In genomic region chr22:38900677-38901076, GRCh38 we compare ENCODE assay signal across 27 cellular contexts. TPM values are rescaled to one million over a fixed set of nuclear protein-coding genes. Genes with fewer than 3 reads are reported as not detected.
DNase-seq lines count a peak whose midpoint lies in the region; ATAC-seq, FAIRE-seq and TF ChIP-seq lines count a peak whose summit lies in the region.
"Had no signal": no experiment of that assay in that cellular context is flagged by ENCODE, and none has a peak within 500 bp of the region (broad histone marks: within the 10 kb centered on the region; RNA-seq: fewer than 3 reads in every experiment).

No MANE protein-coding gene starts in this region.

- intact Hi-C loops in adrenal gland (cut with DNase I), result no loop called here
- intact Hi-C loops in dorsolateral prefrontal cortex (cut with DNase I), result no loop called here

- no peaks in the 10 kb centered on the region for H3K9me3 Mint-ChIP-seq in effector memory CD8-positive, alpha-beta T cell

- H3K27me3 Mint-ChIP-seq in effector memory CD8-positive, alpha-beta T cell, result peaks cover 6 to 19% of the 10 kb centered on the region in 2 donors

- H3K9me3 ChIP-seq in OCI-LY3 (ENCODE audit: insufficient read depth, low read length) (peaks cover 13% of the 10 kb centered on the region; the same call in 1 of the 2 replicates), adrenal gland (replicated peaks in 1 of 3) (no peaks in the 10 kb centered on the region)
- H3K9me3 ChIP-seq: body of pancreas, lower lobe of right lung, upper lobe of left lung had no signal

- no peak overlapping the region for H2AFZ ChIP-seq in OCI-LY3 (ENCODE audit: low read depth, low read length)

- no peak for TF ChIP-seq POLR2A in adrenal gland (IDR thresholded peaks at IDR 0.05)

- H3K79me2 ChIP-seq in OCI-LY3 (ENCODE audit: low read length), result no peaks in the 10 kb centered on the region

- FAIRE-seq in GM18507 (lab: Jason Lieb, UNC), result peak; percentile 55
- FAIRE-seq: A549 had no signal

- peak; percentile 18 to 21 for DNase-seq in AML-193 (lab: John Stamatoyannopoulos, UW)
- no peak for DNase-seq in GM18507 (ENCODE audit: extremely low spot score, insufficient read length, low read depth)
- DNase-seq in effector memory CD8-positive, alpha-beta T cell, result no peak
- DNase-seq in adrenal gland, result no peak
- no peak for DNase-seq in dorsolateral prefrontal cortex
- DNase-seq: activated CD4-positive, alpha-beta memory T cell treated with anti-CD3 and anti-CD28 coated beads for 36 hours; activated CD4-positive, CD25-positive, alpha-beta regulatory T cell; activated gamma-delta T cell; activated T-cell treated with anti-CD3 and anti-CD28 coated beads for 4 hours; body of pancreas; EL; lower lobe of right lung; NCI-H1436 treated with DMSO at 0.1 percent for 48 hours; NCI-H524; T1000; upper lobe of left lung had no signal

- 57 to 73% (median 65%) methylated on average over 5 of the region's 5 CpGs for WGBS in adrenal gland, 4 donors

- TF ChIP-seq CTCF in OCI-LY3 (IDR thresholded peaks at IDR 0.05; ENCODE audit: low read depth, low read length) (no peak), adrenal gland (IDR thresholded peaks at IDR 0.05) (no peak), dorsolateral prefrontal cortex (IDR thresholded peaks at IDR 0.05 in 54 of 56, conservative IDR thresholded peaks at IDR 0.05 in 2 of 56; ENCODE audit: low read depth in 1 of 56, partially characterized antibody in 56 of 56) (no peak)

- H3K4me3 Mint-ChIP-seq in effector memory CD8-positive, alpha-beta T cell, result peak overlapping the region in 1 of 2 donors; percentile 44
- H3K4me3 Mint-ChIP-seq: activated CD4-positive, alpha-beta memory T cell treated with anti-CD3 and anti-CD28 coated beads for 36 hours had no signal

- H3K4me1 Mint-ChIP-seq in effector memory CD8-positive, alpha-beta T cell (ENCODE audit: low read depth in 2 of 2), result peaks cover 6 to 7% of the 10 kb centered on the region in 2 donors

- no peak overlapping the region for H3K9ac ChIP-seq in OCI-LY3 (ENCODE audit: low read length)

- H3K27me3 ChIP-seq in OCI-LY3 (ENCODE audit: low read depth, low read length) (0 out of 2 replicates have a peak, but pooled peaks cover 8% of the 10 kb centered on the region), adrenal gland (no peaks in the 10 kb centered on the region), dorsolateral prefrontal cortex (no peaks in the 10 kb centered on the region)
- H3K27me3 ChIP-seq: body of pancreas, upper lobe of left lung had no signal

- no peaks in the 10 kb centered on the region for H4K20me1 ChIP-seq in OCI-LY3 (ENCODE audit: insufficient read depth, low read length)

- H3K4me3 ChIP-seq in OCI-LY3 (ENCODE audit: low read length) (no peak overlapping the region), adrenal gland (no peak overlapping the region), dorsolateral prefrontal cortex (no peak overlapping the region)
- H3K4me3 ChIP-seq: A549, body of pancreas, lower lobe of right lung, upper lobe of left lung had no signal

- H3K36me3 Mint-ChIP-seq in effector memory CD8-positive, alpha-beta T cell (ENCODE audit: insufficient read depth), result no peaks in the 10 kb centered on the region

- peak overlapping the region; percentile 26 for H3K4me2 ChIP-seq in OCI-LY3 (ENCODE audit: low read length)
- H3K4me2 ChIP-seq: A549 had no signal

- H3K4me1 ChIP-seq in OCI-LY3 (ENCODE audit: low read length) (peaks cover 19% of the 10 kb centered on the region), adrenal gland (replicated peaks in 1 of 2) (no peaks in the 10 kb centered on the region)
- H3K4me1 ChIP-seq: A549, body of pancreas, lower lobe of right lung, upper lobe of left lung had no signal

- H3K36me3 ChIP-seq in OCI-LY3 (replicated peaks; ENCODE audit: low read depth, low read length) (peaks cover 4% of the 10 kb centered on the region), adrenal gland (replicated peaks in 1 of 2) (no peaks in the 10 kb centered on the region)
- H3K36me3 ChIP-seq: lower lobe of right lung, upper lobe of left lung had no signal

- H3K27ac ChIP-seq in OCI-LY3 (ENCODE audit: low read length) (no peak overlapping the region), adrenal gland (no peak overlapping the region), dorsolateral prefrontal cortex (no peak overlapping the region)
- H3K27ac ChIP-seq: A549, body of pancreas, epithelial cell of prostate, lower lobe of right lung, upper lobe of left lung had no signal

- peak; percentile 40 for ATAC-seq in effector memory CD8-positive, alpha-beta T cell (replicated peaks)
- no peak for ATAC-seq in HG02938 (IDR thresholded peaks at IDR 0.05; ENCODE audit: unreplicated experiment)
- no peak for ATAC-seq in esophagus mucosa
- ATAC-seq: A549, body of pancreas, lower lobe of right lung, sciatic nerve, SK-N-SH treated with all-trans-retinoic acid at 6 μM for 48 hours had no signal

- H3K27ac Mint-ChIP-seq in effector memory CD8-positive, alpha-beta T cell, result no peak overlapping the region
- H3K27ac Mint-ChIP-seq: activated CD4-positive, alpha-beta memory T cell treated with anti-CD3 and anti-CD28 coated beads for 36 hours; progenitor cell of endocrine pancreas had no signal

RNA-seq across cellular contexts. Expression of gene CBX6, which starts 28.7 kb away (rescaled TPM):
- total RNA-seq in adrenal gland (100 to 1,000 TPM in 1 of 8 donors, 10 to 100 TPM in 7; 48.0 to 151 (median 79.5) TPM), esophagus mucosa (5.6 TPM), dorsolateral prefrontal cortex (100 to 1,000 TPM in 119 of 120 experiments, 10 to 100 TPM in 1; 99.9 to 293 (median 188) TPM)
- polyA plus RNA-seq in adrenal gland, result 10 to 100 TPM; 21.0 to 87.3 (median 38.8) TPM

RNA-seq across cellular contexts. Expression of gene APOBEC3A, which starts 56.7 kb away (rescaled TPM):
- total RNA-seq in adrenal gland, result under 1 TPM in 4 of 8 donors, not detected in 4; 0.28 to 0.95 (median 0.54) TPM
- polyA plus RNA-seq in adrenal gland, result under 1 TPM; 0.27 to 0.72 (median 0.48) TPM
- 5.3 TPM for total RNA-seq in esophagus mucosa
- 1 to 10 TPM in 27 of 120 experiments, under 1 TPM in 31, not detected in 62; 0.39 to 3.3 (median 0.93) TPM for total RNA-seq in dorsolateral prefrontal cortex
- total RNA-seq: body of pancreas, chondrocyte, progenitor cell of endocrine pancreas had no signal
- polyA plus RNA-seq: A549, BJ, IgD-negative memory B cell had no signal

RNA-seq across cellular contexts. Expression of gene NPTXR, which starts 56.8 kb away (rescaled TPM):
- total RNA-seq in adrenal gland (10 to 100 TPM in 7 of 8 donors, 1 to 10 TPM in 1; 6.9 to 26.9 (median 13.4) TPM), esophagus mucosa (0.44 TPM), dorsolateral prefrontal cortex (100 to 1,000 TPM in 114 of 120 experiments, 10 to 100 TPM in 6; 57.3 to 255 (median 154) TPM)
- polyA plus RNA-seq in adrenal gland, result 1 to 10 TPM; 3.4 to 4.7 (median 4.4) TPM

Comparison
In these comparisons a context has a peak if more than half of its experiments do, and no peak if none do; other contexts are left out.
1. DNase-seq: peak in AML-193 (2 of 2); none in GM18507 (single experiment), effector memory CD8-positive, alpha-beta T cell (0 of 3), adrenal gland (0 of 7) and dorsolateral prefrontal cortex (0 of 10).